ENCODE assay signal across 30 cellular contexts in the genomic region with DNA sequence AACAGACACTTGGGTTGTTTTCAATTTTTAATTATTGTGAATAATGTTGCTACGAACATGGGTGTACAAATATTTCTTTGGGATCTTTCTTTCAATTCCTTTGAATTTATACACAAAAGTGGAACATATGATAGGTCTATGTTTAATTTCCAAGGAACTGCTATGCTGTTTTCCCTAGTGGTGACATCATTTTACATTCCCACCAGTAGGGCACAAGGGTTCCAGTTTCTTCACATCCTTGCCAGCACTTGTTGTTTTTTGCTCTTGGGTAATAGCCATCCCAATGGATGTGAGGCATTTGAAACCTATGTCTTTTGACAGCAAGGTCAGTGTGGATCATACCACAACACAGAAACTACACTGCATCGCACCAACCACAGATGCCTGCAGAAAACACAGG. TPM values are rescaled to one million over a fixed set of nuclear protein-coding genes. Genes with fewer than 3 reads are reported as not detected.
DNase-seq lines count a peak whose midpoint lies in the region; ATAC-seq and TF ChIP-seq lines count a peak whose summit lies in the region.
"Had no signal": no experiment of that assay in that cellular context is flagged by ENCODE, and none has a peak within 500 bp of the region (broad histone marks: within the 10 kb centered on the region; RNA-seq: fewer than 3 reads in every experiment).

No MANE protein-coding gene starts in this region.

- no peak overlapping the region for H3K4ac ChIP-seq in H9 (ENCODE audit: low read depth, low read length)

- H3K36me3 ChIP-seq in WERI-Rb-1, result no peaks in the 10 kb centered on the region
- H3K36me3 ChIP-seq in esophagus muscularis mucosa, result no peaks in the 10 kb centered on the region
- no peaks in the 10 kb centered on the region for H3K36me3 ChIP-seq in CD4-positive, alpha-beta memory T cell (ENCODE audit: insufficient read depth, low read length)
- H3K36me3 ChIP-seq: ascending aorta had no signal

- H3K9me3 Mint-ChIP-seq in H9, result no peaks in the 10 kb centered on the region
- no peaks in the 10 kb centered on the region for H3K9me3 Mint-ChIP-seq in CD4-positive, alpha-beta memory T cell
- H3K9me3 Mint-ChIP-seq: dendritic cell treated with granulocyte-macrophage colony-stimulating factor and Interleukin-4, amounts not matched to agents 40 ng/mL and 50 ng/mL, for 4 days; stimulated activated effector memory CD8-positive, alpha-beta T cell treated with anti-CD3 and anti-CD28 coated beads, Interleukin-12 subunit alpha, Interleukin-12 subunit beta, amount 100 ng/mL, for 72 hours had no signal

- H3K23ac ChIP-seq in H9 (ENCODE audit: insufficient read length, low read depth, low read length), result no peak overlapping the region

- no peak overlapping the region for H3K4me2 ChIP-seq in H9 (ENCODE audit: insufficient read depth, insufficient read length, low read length)
- H3K4me2 ChIP-seq: SK-N-SH had no signal

- no peaks in the 10 kb centered on the region for H3K79me2 ChIP-seq in H9 (ENCODE audit: insufficient read depth, low read length)

- H3K18ac ChIP-seq in H9 (ENCODE audit: insufficient read length, low read depth, low read length), result no peak overlapping the region

- peaks cover 8% of the 10 kb centered on the region; the same call in 1 of the 2 replicates for H3K27me3 Mint-ChIP-seq in H9 (ENCODE audit: low read depth)
- H3K27me3 Mint-ChIP-seq in CD4-positive, alpha-beta memory T cell, result peaks cover 21 to 27% of the 10 kb centered on the region in 2 donors

- CTCF ChIA-PET in CD4-positive, alpha-beta memory T cell (lab: Charles Lee; ENCODE audit: partially characterized antibody), result no interaction called here

- H3K4me3 Mint-ChIP-seq in H9, result no peak overlapping the region
- no peak overlapping the region for H3K4me3 Mint-ChIP-seq in CD4-positive, alpha-beta memory T cell
- H3K4me3 Mint-ChIP-seq: activated CD4-positive, alpha-beta T cell treated with anti-CD3 and anti-CD28 coated beads for 36 hours; activated naive CD8-positive, alpha-beta T cell; CD4-positive, CD25-positive, alpha-beta regulatory T cell; dendritic cell treated with granulocyte-macrophage colony-stimulating factor and Interleukin-4, amounts not matched to agents 40 ng/mL and 50 ng/mL, for 4 days; nephron progenitor cell; stimulated activated effector memory CD8-positive, alpha-beta T cell treated with anti-CD3 and anti-CD28 coated beads, Interleukin-12 subunit alpha, Interleukin-12 subunit beta, amount 100 ng/mL, for 72 hours had no signal

- H4K5ac ChIP-seq in H9 (ENCODE audit: insufficient read length, low read depth, low read length), result no peak overlapping the region

- no peaks in the 10 kb centered on the region for H3K9me3 ChIP-seq in H9 (ENCODE audit: control insufficient read depth, low read depth, low read length)
- H3K9me3 ChIP-seq in WERI-Rb-1 (ENCODE audit: severe bottlenecking), result peaks cover 4% of the 10 kb centered on the region
- no peaks in the 10 kb centered on the region for H3K9me3 ChIP-seq in esophagus muscularis mucosa
- no peaks in the 10 kb centered on the region for H3K9me3 ChIP-seq in CD4-positive, alpha-beta memory T cell (ENCODE audit: control insufficient read depth in 1 of 2, low read length in 2 of 2)
- H3K9me3 ChIP-seq: ascending aorta, SK-N-SH had no signal

- no peaks in the 10 kb centered on the region for H3K4me1 Mint-ChIP-seq in H9
- no peaks in the 10 kb centered on the region for H3K4me1 Mint-ChIP-seq in CD4-positive, alpha-beta memory T cell
- H3K4me1 Mint-ChIP-seq: activated CD4-positive, alpha-beta T cell treated with anti-CD3 and anti-CD28 coated beads for 36 hours; CD4-positive, CD25-positive, alpha-beta regulatory T cell; stimulated activated effector memory CD8-positive, alpha-beta T cell treated with anti-CD3 and anti-CD28 coated beads, Interleukin-12 subunit alpha, Interleukin-12 subunit beta, amount 100 ng/mL, for 72 hours had no signal

- H2AK5ac ChIP-seq in H9 (ENCODE audit: insufficient read length, low read length), result no peak overlapping the region

- no peak overlapping the region for H4K8ac ChIP-seq in H9 (replicated peaks; ENCODE audit: insufficient read length, low read depth, low read length)

- H3K27ac Mint-ChIP-seq in H9, result no peak overlapping the region
- no peak overlapping the region for H3K27ac Mint-ChIP-seq in CD4-positive, alpha-beta memory T cell
- H3K27ac Mint-ChIP-seq: activated CD4-positive, alpha-beta T cell treated with anti-CD3 and anti-CD28 coated beads for 36 hours; activated naive CD8-positive, alpha-beta T cell; CD4-positive, CD25-positive, alpha-beta regulatory T cell; dendritic cell treated with granulocyte-macrophage colony-stimulating factor and Interleukin-4, amounts not matched to agents 40 ng/mL and 50 ng/mL, for 4 days; nephron progenitor cell; stimulated activated effector memory CD8-positive, alpha-beta T cell treated with anti-CD3 and anti-CD28 coated beads, Interleukin-12 subunit alpha, Interleukin-12 subunit beta, amount 100 ng/mL, for 72 hours had no signal

- H2BK5ac ChIP-seq in H9 (ENCODE audit: insufficient read length, low read length), result no peak overlapping the region

- H3K14ac ChIP-seq in H9 (ENCODE audit: insufficient read depth, low read length), result no peak overlapping the region

- H2BK120ac ChIP-seq in H9 (ENCODE audit: low read depth, low read length, poor library complexity, severe bottlenecking), result no peak overlapping the region

- no peak for ATAC-seq in GM18502 (IDR thresholded peaks at IDR 0.05; ENCODE audit: poor library complexity, unreplicated experiment)
- ATAC-seq: activated CD4-positive, alpha-beta T cell treated with anti-CD3 and anti-CD28 coated beads for 36 hours; right cardiac atrium; stimulated activated effector memory CD8-positive, alpha-beta T cell treated with anti-CD3 and anti-CD28 coated beads, Interleukin-12 subunit alpha, Interleukin-12 subunit beta, amount 100 ng/mL, for 72 hours had no signal

- H2BK15ac ChIP-seq in H9 (ENCODE audit: low read depth, low read length), result no peak overlapping the region

- DNase-seq in H9 (no peak), WERI-Rb-1 (no peak), fibroblast of peridontal ligament (ENCODE audit: extremely low read depth) (peak; percentile 13), skeletal muscle cell (ENCODE audit: low read depth) (peak; percentile 47), esophagus muscularis mucosa (ENCODE audit: extremely low spot score) (no peak)
- DNase-seq in CD4-positive, alpha-beta memory T cell, result no peak
- DNase-seq: activated CD4-positive, alpha-beta T cell treated with anti-CD3 and anti-CD28 coated beads for 36 hours; activated T-cell treated with anti-CD3 and anti-CD28 coated beads for 4 hours; CD4-positive, CD25-positive, alpha-beta regulatory T cell; central memory CD4-positive, alpha-beta T cell; EL; GOT3; KG1; kidney; NCI-H1436 treated with DMSO at 0.1 percent for 48 hours; NCI-H446; nephron progenitor cell; right cardiac atrium; SK-N-SH; stimulated activated CD4-positive, alpha-beta T cell treated with anti-CD3 and anti-CD28 coated beads, Interleukin-4, amount 100 ng/mL, for 24 hours; T-helper 2 cell had no signal

- POLR2A ChIA-PET in CD4-positive, alpha-beta memory T cell (lab: Charles Lee; ENCODE audit: partially characterized antibody), result no interaction called here

- no peak overlapping the region for H2AFZ ChIP-seq in H9 (ENCODE audit: low read length)

- no peak overlapping the region for H3K9ac ChIP-seq in H9 (ENCODE audit: extremely low read depth, insufficient read length, low read length)
- H3K9ac ChIP-seq: SK-N-SH had no signal

- no peak overlapping the region for H4K91ac ChIP-seq in H9 (ENCODE audit: insufficient read length, low read depth, low read length)

- H3K23me2 ChIP-seq in H9 (ENCODE audit: insufficient read length, low read depth, low read length, poor library complexity, severe bottlenecking), result no peaks in the 10 kb centered on the region

- no peak overlapping the region for H3K27ac ChIP-seq in H9 (ENCODE audit: insufficient read length, low read depth, low read length)
- H3K27ac ChIP-seq in WERI-Rb-1, result no peak overlapping the region
- no peak overlapping the region for H3K27ac ChIP-seq in esophagus muscularis mucosa (replicated peaks in 1 of 4)
- no peak overlapping the region for H3K27ac ChIP-seq in CD4-positive, alpha-beta memory T cell (ENCODE audit: low read depth, low read length)
- H3K27ac ChIP-seq: ascending aorta had no signal

- H3K27me3 ChIP-seq in H9 (ENCODE audit: insufficient read depth, low read length) (no peaks in the 10 kb centered on the region), WERI-Rb-1 (ENCODE audit: insufficient read depth, low read depth, severe bottlenecking) (no peaks in the 10 kb centered on the region), esophagus muscularis mucosa (peaks cover 0 to 25% (median 0%) of the 10 kb centered on the region in 4 donors)
- no peaks in the 10 kb centered on the region for H3K27me3 ChIP-seq in CD4-positive, alpha-beta memory T cell (ENCODE audit: insufficient read depth, low read length)
- H3K27me3 ChIP-seq: ascending aorta had no signal

- no peaks in the 10 kb centered on the region for H3K79me1 ChIP-seq in H9 (ENCODE audit: insufficient read depth, low read depth, low read length, poor library complexity, severe bottlenecking)

- no peaks in the 10 kb centered on the region for H3K4me1 ChIP-seq in H9 (ENCODE audit: insufficient read depth, low read length)
- H3K4me1 ChIP-seq in esophagus muscularis mucosa, result no peaks in the 10 kb centered on the region
- H3K4me1 ChIP-seq in CD4-positive, alpha-beta memory T cell (ENCODE audit: insufficient read depth, low read length), result no peaks in the 10 kb centered on the region
- H3K4me1 ChIP-seq: ascending aorta had no signal

- intact Hi-C loops in esophagus muscularis mucosa (cut with DNase I), result no loop called here
- intact Hi-C loops in CD4-positive, alpha-beta memory T cell (cut with micrococcal nuclease), result no loop called here

- TF ChIP-seq CTCF in H9 (conservative IDR thresholded peaks at IDR 0.05), result peak; percentile 43; the same call in 1 of the 3 replicates
- TF ChIP-seq CTCF in WERI-Rb-1 (IDR thresholded peaks at IDR 0.05; ENCODE audit: low read depth, low read length), result peak; percentile 26; the same call in 1 of the 2 replicates
- TF ChIP-seq CTCF in esophagus muscularis mucosa (IDR thresholded peaks at IDR 0.05), result no peak

- TF ChIP-seq POLR2A in esophagus muscularis mucosa (IDR thresholded peaks at IDR 0.05; ENCODE audit: low read depth), result no peak

- no peak overlapping the region for H2BK12ac ChIP-seq in H9 (ENCODE audit: insufficient read length, low read depth, low read length)

- H3K4me3 ChIP-seq in WERI-Rb-1 (ENCODE audit: low read depth, low read length) (no peak overlapping the region), skeletal muscle cell (ENCODE audit: low read depth, low read length) (no peak overlapping the region), esophagus muscularis mucosa (no peak overlapping the region)
- H3K4me3 ChIP-seq in CD4-positive, alpha-beta memory T cell (ENCODE audit: low read length in 2 of 2), result no peak overlapping the region
- H3K4me3 ChIP-seq: ascending aorta had no signal

- no peak overlapping the region for H3T11ph ChIP-seq in H9 (ENCODE audit: low read length)

- no peaks in the 10 kb centered on the region for H3K36me3 Mint-ChIP-seq in H9 (ENCODE audit: insufficient read depth in 1 of 3, low read depth in 3 of 3)
- H3K36me3 Mint-ChIP-seq in CD4-positive, alpha-beta memory T cell, result no peaks in the 10 kb centered on the region
- H3K36me3 Mint-ChIP-seq: CD4-positive, CD25-positive, alpha-beta regulatory T cell; stimulated activated effector memory CD8-positive, alpha-beta T cell treated with anti-CD3 and anti-CD28 coated beads, Interleukin-12 subunit alpha, Interleukin-12 subunit beta, amount 100 ng/mL, for 72 hours had no signal

- H4K20me1 ChIP-seq in H9 (ENCODE audit: control insufficient read depth, insufficient read depth, insufficient read length), result no peaks in the 10 kb centered on the region

- WGBS in H9 (ENCODE audit: extremely low coverage, insufficient read length, low lambda C conversion rate), result no CpG with 5 or more reads among the region's 2 CpGs
- 51% methylated on average over 2 of the region's 2 CpGs for WGBS in esophagus muscularis mucosa

- H2BK20ac ChIP-seq in H9 (ENCODE audit: low read depth, low read length, poor library complexity, severe bottlenecking), result no peak overlapping the region

- no peak for TF ChIP-seq EP300 in esophagus muscularis mucosa (IDR thresholded peaks at IDR 0.05)

- no peak overlapping the region for H3K56ac ChIP-seq in H9 (ENCODE audit: insufficient read length, low read depth, low read length)

RNA-seq across cellular contexts. Expression of a gene that starts 41.8 kb away (rescaled TPM):
- total RNA-seq in H9 (2021) (0.64 and 0.77 TPM in 2 replicates), esophagus muscularis mucosa (1 to 10 TPM in 2 of 4 donors, under 1 TPM in 2; 0.42 to 3.6 (median 1.4) TPM)
- total RNA-seq in CD4-positive, alpha-beta memory T cell, result not detected
- under 1 TPM in 1 of 2 donors, not detected in 1; 0.05 TPM for polyA plus RNA-seq in CD4-positive, alpha-beta memory T cell
- total RNA-seq: activated CD4-positive, alpha-beta T cell treated with anti-CD3 and anti-CD28 coated beads for 36 hours; CD4-positive, CD25-positive, alpha-beta regulatory T cell; OCI-LY7 had no signal

RNA-seq across cellular contexts. Expression of a gene that starts 45.3 kb away (rescaled TPM):
- 46.5 and 49.2 TPM in 2 replicates for total RNA-seq in H9 (2021)
- 1 to 10 TPM; 4.4 to 8.6 (median 7.4) TPM for total RNA-seq in esophagus muscularis mucosa
- 10 to 100 TPM; 17.4 to 21.6 TPM for total RNA-seq in CD4-positive, alpha-beta memory T cell
- 1 to 10 TPM; 1.9 to 8.5 TPM for polyA plus RNA-seq in CD4-positive, alpha-beta memory T cell

RNA-seq across cellular contexts. Expression of a gene that starts 58.1 kb away (rescaled TPM):
- not detected in 2 replicates for total RNA-seq in H9 (2021)
- total RNA-seq in esophagus muscularis mucosa, result not detected
- not detected for total RNA-seq in CD4-positive, alpha-beta memory T cell
- polyA plus RNA-seq in CD4-positive, alpha-beta memory T cell, result not detected
- total RNA-seq: activated CD4-positive, alpha-beta T cell treated with anti-CD3 and anti-CD28 coated beads for 36 hours; ascending aorta; CD4-positive, CD25-positive, alpha-beta regulatory T cell; kidney; liver; OCI-LY7; right cardiac atrium; temporal lobe; urinary bladder had no signal
- polyA plus RNA-seq: CD4-positive, CD25-positive, alpha-beta regulatory T cell; liver; right cardiac atrium; SK-N-SH; urinary bladder had no signal

Comparison
In these comparisons a context has a peak if more than half of its experiments do, and no peak if none do; other contexts are left out.
1. DNase-seq: peak in fibroblast of peridontal ligament (single experiment) and skeletal muscle cell (single experiment); none in H9 (single experiment), WERI-Rb-1 (single experiment), esophagus muscularis mucosa (single experiment) and CD4-positive, alpha-beta memory T cell (0 of 5).
2. CTCF ChIP-seq: peak in H9 (single experiment) and WERI-Rb-1 (single experiment); none in esophagus muscularis mucosa (0 of 3).